ENCODE assay signal across 16 cellular contexts in genomic region chr14:29217813-29218450, GRCh38.
"Had no signal": no experiment of that assay in that cellular context is flagged by ENCODE, and none has a peak within 500 bp of the region (broad histone marks: within the 10 kb centered on the region; RNA-seq: fewer than 3 reads in every experiment).

No MANE protein-coding gene starts in this region.

- H3K27me3 Mint-ChIP-seq: activated naive CD8-positive, alpha-beta T cell treated with anti-CD3 and anti-CD28 coated beads, Interleukin-2, amount 50 U/mL, for 24 hours; naive thymus-derived CD8-positive, alpha-beta T cell; stimulated activated naive B cell treated with anti-CD40 and anti-IgM and Interleukin-4, amounts not matched to agents 10 μg/mL and 1 μg/mL and 100 μg/mL, for 72 hours had no signal

- H3K4me3 Mint-ChIP-seq: activated naive CD8-positive, alpha-beta T cell treated with anti-CD3 and anti-CD28 coated beads, Interleukin-2, amount 50 U/mL, for 24 hours; activated T-helper 1 cell treated with anti-CD3 and anti-CD28 coated beads, Interleukin-12 subunit alpha, Interleukin-12 subunit beta, Interleukin-2, Interleukin-4 antibody, amounts not matched to agents 30 ng/mL and 10 ng/mL and 1 ng/mL, durations not matched to agents 14 hours and 24 hours and 36 hours; naive thymus-derived CD8-positive, alpha-beta T cell; stimulated activated naive B cell treated with anti-CD40 and anti-IgM and Interleukin-4, amounts not matched to agents 10 μg/mL and 1 μg/mL and 100 μg/mL, for 72 hours; T-helper 1 cell treated with Interleukin-12 subunit alpha and Interleukin-12 subunit beta and Interleukin-4 antibody, amounts not matched to agents 30 μg/mL and 1 μg/mL, for 36 hours; type B pancreatic cell; WTC11 had no signal

- H3K9me3 Mint-ChIP-seq: activated naive CD8-positive, alpha-beta T cell treated with anti-CD3 and anti-CD28 coated beads, Interleukin-2, amount 50 U/mL, for 24 hours; stimulated activated naive B cell treated with anti-CD40 and anti-IgM and Interleukin-4, amounts not matched to agents 10 μg/mL and 1 μg/mL and 100 μg/mL, for 72 hours; type B pancreatic cell; WTC11 had no signal

- DNase-seq: activated CD4-positive, alpha-beta T cell treated with anti-CD3 and anti-CD28 coated beads for 48 hours; activated naive CD4-positive, alpha-beta T cell; activated naive CD8-positive, alpha-beta T cell treated with anti-CD3 and anti-CD28 coated beads, Interleukin-2, amount 50 U/mL, for 24 hours; effector memory CD4-positive, alpha-beta T cell; naive thymus-derived CD8-positive, alpha-beta T cell; nucleus accumbens; right cardiac atrium; stimulated activated naive B cell treated with anti-CD40 and anti-IgM and Interleukin-4, amounts not matched to agents 10 μg/mL and 1 μg/mL and 100 μg/mL, for 72 hours; substantia nigra had no signal

- H3K4me3 ChIP-seq: coronary artery had no signal

- H3K27ac ChIP-seq: coronary artery, epithelial cell of prostate had no signal

- H3K4me1 Mint-ChIP-seq: activated naive CD8-positive, alpha-beta T cell treated with anti-CD3 and anti-CD28 coated beads, Interleukin-2, amount 50 U/mL, for 24 hours; stimulated activated naive B cell treated with anti-CD40 and anti-IgM and Interleukin-4, amounts not matched to agents 10 μg/mL and 1 μg/mL and 100 μg/mL, for 72 hours; WTC11 had no signal

- H3K27ac Mint-ChIP-seq: activated naive CD8-positive, alpha-beta T cell treated with anti-CD3 and anti-CD28 coated beads, Interleukin-2, amount 50 U/mL, for 24 hours; activated T-helper 1 cell treated with anti-CD3 and anti-CD28 coated beads, Interleukin-12 subunit alpha, Interleukin-12 subunit beta, Interleukin-2, Interleukin-4 antibody, amounts not matched to agents 30 ng/mL and 10 ng/mL and 1 ng/mL, durations not matched to agents 14 hours and 24 hours and 36 hours; naive thymus-derived CD8-positive, alpha-beta T cell; progenitor cell of endocrine pancreas; stimulated activated naive B cell treated with anti-CD40 and anti-IgM and Interleukin-4, amounts not matched to agents 10 μg/mL and 1 μg/mL and 100 μg/mL, for 72 hours; T-helper 1 cell treated with Interleukin-12 subunit alpha and Interleukin-12 subunit beta and Interleukin-4 antibody, amounts not matched to agents 30 μg/mL and 1 μg/mL, for 36 hours; type B pancreatic cell; WTC11 had no signal

- H3K36me3 Mint-ChIP-seq: naive thymus-derived CD8-positive, alpha-beta T cell; stimulated activated naive B cell treated with anti-CD40 and anti-IgM and Interleukin-4, amounts not matched to agents 10 μg/mL and 1 μg/mL and 100 μg/mL, for 72 hours; type B pancreatic cell; WTC11 had no signal
